Comparison of ENCODE assay signal across 32 cellular contexts in the genomic region with DNA sequence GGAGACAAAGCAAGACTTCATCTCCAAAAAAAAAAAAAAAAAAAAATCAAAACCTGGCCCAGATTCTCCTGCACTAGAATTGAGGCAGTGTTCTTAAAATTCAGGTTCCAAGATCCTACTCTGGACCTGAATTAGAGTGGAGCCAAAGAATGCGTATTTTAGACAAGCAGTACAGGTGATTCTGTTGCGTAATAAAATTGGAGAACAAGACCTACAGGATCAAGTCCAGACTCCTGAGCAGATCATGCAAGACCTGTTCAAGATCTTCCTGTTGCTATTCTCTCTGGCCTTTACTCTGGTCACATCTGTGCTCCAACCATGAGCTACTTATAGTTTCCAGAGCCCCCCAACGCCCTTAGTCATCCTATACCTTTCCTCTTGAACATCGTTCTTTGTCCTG.
"Had no signal": no experiment of that assay in that cellular context is flagged by ENCODE, and none has a peak within 500 bp of the region (broad histone marks: within the 10 kb centered on the region; RNA-seq: fewer than 3 reads in every experiment).

No MANE protein-coding gene starts in this region.

- H3K27me3 Mint-ChIP-seq: activated B cell treated with CpG ODN at 0.5 μM for 24 hours; activated CD8-positive, alpha-beta T cell treated with anti-CD3 and anti-CD28 coated beads for 36 hours; stimulated activated memory B cell treated with anti-CD40 and anti-IgM and Interleukin-4, amounts not matched to agents 10 μg/mL and 1 μg/mL and 100 μg/mL, for 72 hours; stimulated activated naive CD8-positive, alpha-beta T cell treated with anti-CD3 and anti-CD28 coated beads, Interleukin-15, amount 100 ng/mL, for 72 hours; T-helper 17 cell; type B pancreatic cell had no signal

- ATAC-seq: activated CD8-positive, alpha-beta T cell treated with anti-CD3 and anti-CD28 coated beads for 36 hours; activated naive CD4-positive, alpha-beta T cell treated with anti-CD3 and anti-CD28 coated beads, Interleukin-2, amount 50 U/mL, for 72 hours; activated T-cell treated with anti-CD3 and anti-CD28 coated beads, Interleukin-2, amount 50 U/mL, for 72 hours; body of pancreas; heart left ventricle; mucosa of descending colon; pancreas; psoas muscle; stimulated activated memory B cell treated with anti-CD40 and anti-IgM and Interleukin-4, amounts not matched to agents 10 μg/mL and 1 μg/mL and 100 μg/mL, for 72 hours; stimulated activated naive CD8-positive, alpha-beta T cell treated with anti-CD3 and anti-CD28 coated beads, Interleukin-15, amount 100 ng/mL, for 72 hours; T-helper 17 cell had no signal

- H3K4me1 ChIP-seq: colonic mucosa, psoas muscle had no signal

- H3K4me3 Mint-ChIP-seq: activated B cell treated with CpG ODN at 0.5 μM for 24 hours; activated CD8-positive, alpha-beta T cell treated with anti-CD3 and anti-CD28 coated beads for 36 hours; activated T-cell treated with anti-CD3 and anti-CD28 coated beads, Interleukin-2, amount 50 U/mL, for 72 hours; stimulated activated memory B cell treated with anti-CD40 and anti-IgM and Interleukin-4, amounts not matched to agents 10 μg/mL and 1 μg/mL and 100 μg/mL, for 72 hours; stimulated activated naive CD8-positive, alpha-beta T cell treated with anti-CD3 and anti-CD28 coated beads, Interleukin-15, amount 100 ng/mL, for 72 hours; T-helper 17 cell; type B pancreatic cell had no signal

- H3K36me3 Mint-ChIP-seq: activated naive CD4-positive, alpha-beta T cell treated with anti-CD3 and anti-CD28 coated beads, Interleukin-2, amount 50 U/mL, for 72 hours had no signal

- H3K27ac ChIP-seq: adrenal gland, body of pancreas, colonic mucosa, dorsolateral prefrontal cortex, heart left ventricle, left ventricle myocardium inferior, pancreas, psoas muscle, sigmoid colon had no signal

- H3K27me3 ChIP-seq: adrenal gland, body of pancreas, colonic mucosa, dorsolateral prefrontal cortex, heart left ventricle, pancreas, sigmoid colon had no signal

- H3K9me3 ChIP-seq: adrenal gland, body of pancreas, colonic mucosa, heart left ventricle, left ventricle myocardium inferior, mucosa of descending colon, pancreas, psoas muscle, sigmoid colon had no signal

- H3K4me1 Mint-ChIP-seq: activated B cell treated with CpG ODN at 0.5 μM for 24 hours; stimulated activated memory B cell treated with anti-CD40 and anti-IgM and Interleukin-4, amounts not matched to agents 10 μg/mL and 1 μg/mL and 100 μg/mL, for 72 hours; stimulated activated naive CD8-positive, alpha-beta T cell treated with anti-CD3 and anti-CD28 coated beads, Interleukin-15, amount 100 ng/mL, for 72 hours; T-helper 17 cell had no signal

- H3K9me3 Mint-ChIP-seq: activated B cell treated with CpG ODN at 0.5 μM for 24 hours; activated CD8-positive, alpha-beta T cell treated with anti-CD3 and anti-CD28 coated beads for 36 hours; activated naive CD4-positive, alpha-beta T cell treated with anti-CD3 and anti-CD28 coated beads, Interleukin-2, amount 50 U/mL, for 72 hours; activated T-cell treated with anti-CD3 and anti-CD28 coated beads, Interleukin-2, amount 50 U/mL, for 72 hours; stimulated activated memory B cell treated with anti-CD40 and anti-IgM and Interleukin-4, amounts not matched to agents 10 μg/mL and 1 μg/mL and 100 μg/mL, for 72 hours; stimulated activated naive CD8-positive, alpha-beta T cell treated with anti-CD3 and anti-CD28 coated beads, Interleukin-15, amount 100 ng/mL, for 72 hours; type B pancreatic cell had no signal

- FAIRE-seq: pancreas, small intestine had no signal

- H3K27ac Mint-ChIP-seq: activated B cell treated with CpG ODN at 0.5 μM for 24 hours; activated CD8-positive, alpha-beta T cell treated with anti-CD3 and anti-CD28 coated beads for 36 hours; activated naive CD4-positive, alpha-beta T cell treated with anti-CD3 and anti-CD28 coated beads, Interleukin-2, amount 50 U/mL, for 72 hours; activated T-cell treated with anti-CD3 and anti-CD28 coated beads, Interleukin-2, amount 50 U/mL, for 72 hours; stimulated activated memory B cell treated with anti-CD40 and anti-IgM and Interleukin-4, amounts not matched to agents 10 μg/mL and 1 μg/mL and 100 μg/mL, for 72 hours; stimulated activated naive CD8-positive, alpha-beta T cell treated with anti-CD3 and anti-CD28 coated beads, Interleukin-15, amount 100 ng/mL, for 72 hours; T-helper 17 cell; type B pancreatic cell had no signal

- DNase-seq: activated B cell treated with CpG ODN at 0.5 μM for 24 hours; activated CD4-positive, alpha-beta T cell treated with anti-CD3 and anti-CD28 coated beads, Interleukin-2, amount 50 U/mL, for 1 hour; activated CD8-positive, alpha-beta T cell treated with anti-CD3 and anti-CD28 coated beads for 36 hours; activated naive CD4-positive, alpha-beta T cell; activated T-cell treated with anti-CD3 and anti-CD28 coated beads for 4 hours; activated T-cell treated with anti-CD3 and anti-CD28 coated beads, Interleukin-2, amount 50 U/mL, for 72 hours; aorta; body of pancreas; colonic mucosa; dorsolateral prefrontal cortex; effector memory CD4-positive, alpha-beta T cell; foreskin fibroblast; heart left ventricle; kidney glomerular epithelial cell; left ventricle myocardium inferior; mucosa of descending colon; nucleus accumbens; pancreas; psoas muscle; sigmoid colon; small intestine; stimulated activated CD4-positive, alpha-beta T cell treated with anti-CD3 and anti-CD28 coated beads, Interleukin-4, amount 100 ng/mL, for 4 hours; stimulated activated CD8-positive, alpha-beta memory T cell treated with anti-CD3 and anti-CD28 coated beads, Interleukin-4, amount 100 ng/mL, for 48 hours; stimulated activated naive CD8-positive, alpha-beta T cell treated with anti-CD3 and anti-CD28 coated beads, Interleukin-15, amount 100 ng/mL, for 72 hours; substantia nigra; T-helper 17 cell; T1000 had no signal

- H3K4me3 ChIP-seq: adrenal gland, body of pancreas, colonic mucosa, dorsolateral prefrontal cortex, heart left ventricle, left ventricle myocardium inferior, lung, mucosa of descending colon, pancreas, psoas muscle, sigmoid colon had no signal
